18 cellular contexts compared by ENCODE assay signal in the genomic region with DNA sequence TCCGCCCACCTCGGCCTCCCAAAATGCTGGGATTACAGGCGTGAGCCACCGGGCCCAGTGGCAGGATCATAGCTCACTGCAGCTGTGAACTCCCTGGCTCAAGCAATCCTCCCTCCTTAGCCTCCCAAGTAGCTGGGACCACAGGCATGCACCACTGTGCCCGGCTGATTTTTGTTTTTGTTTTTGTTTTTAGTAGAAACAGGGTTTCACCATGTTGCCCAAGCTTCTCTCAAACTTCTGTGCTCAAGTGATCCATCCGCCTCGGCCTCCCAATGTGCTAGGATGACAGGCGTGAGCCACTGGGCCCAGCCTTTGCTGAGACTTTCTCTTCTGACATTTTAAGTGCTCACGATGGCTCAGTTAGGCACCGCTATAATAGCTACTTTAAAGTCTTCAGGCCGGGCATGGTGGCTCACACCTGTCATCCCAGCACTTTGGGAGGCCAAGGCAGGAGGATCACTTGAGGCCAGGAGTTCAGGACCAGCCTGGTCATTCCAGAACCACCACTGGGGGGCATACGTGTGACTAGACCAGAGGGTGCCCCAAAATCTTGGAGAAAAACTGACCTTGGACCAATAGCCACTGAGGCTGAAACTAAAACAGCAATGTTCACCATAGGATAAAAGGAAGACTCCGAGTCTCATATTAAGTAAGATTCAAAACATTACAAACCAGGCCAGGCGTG. TPM values are rescaled to one million over a fixed set of nuclear protein-coding genes. Genes with fewer than 3 reads are reported as not detected.
"Had no signal": no experiment of that assay in that cellular context is flagged by ENCODE, and none has a peak within 500 bp of the region (broad histone marks: within the 10 kb centered on the region; RNA-seq: fewer than 3 reads in every experiment).

No MANE protein-coding gene starts in this region.

- H3K27me3 ChIP-seq: body of pancreas, ovary had no signal

- H3K9me3 Mint-ChIP-seq: activated B cell treated with CpG ODN at 0.5 μM for 24 hours; activated CD4-positive, alpha-beta T cell treated with anti-CD3 and anti-CD28 coated beads, Interleukin-2, amount 10 ng/mL, durations not matched to agents 7 days and 5 days; activated T-helper 2 cell treated with anti-CD3 and anti-CD28 coated beads, Interferon-gamma antibody, Interleukin-2, Interleukin-4, amounts not matched to agents 10 μg/mL and 5 μg/mL and 100 μg/mL, durations not matched to agents 14 hours and 24 hours and 36 hours; stimulated activated memory B cell treated with anti-CD40 and anti-IgM and Interleukin-4, amounts not matched to agents 10 μg/mL and 1 μg/mL and 100 μg/mL, for 72 hours; T-helper 1 cell treated with Interleukin-12 subunit alpha and Interleukin-12 subunit beta and Interleukin-4 antibody, amounts not matched to agents 30 μg/mL and 1 μg/mL, for 36 hours had no signal

- H3K27ac ChIP-seq: body of pancreas, ovary, tibial artery had no signal

- H3K4me3 Mint-ChIP-seq: activated B cell treated with CpG ODN at 0.5 μM for 24 hours; activated CD4-positive, alpha-beta T cell treated with anti-CD3 and anti-CD28 coated beads, Interleukin-2, amount 10 ng/mL, durations not matched to agents 7 days and 5 days; nephron progenitor cell; stimulated activated memory B cell treated with anti-CD40 and anti-IgM and Interleukin-4, amounts not matched to agents 10 μg/mL and 1 μg/mL and 100 μg/mL, for 72 hours; T-helper 1 cell treated with Interleukin-12 subunit alpha and Interleukin-12 subunit beta and Interleukin-4 antibody, amounts not matched to agents 30 μg/mL and 1 μg/mL, for 36 hours had no signal

- FAIRE-seq: small intestine, TTC549 had no signal

- H3K36me3 ChIP-seq: ovary had no signal

- H3K27ac Mint-ChIP-seq: activated B cell treated with CpG ODN at 0.5 μM for 24 hours; activated CD4-positive, alpha-beta T cell treated with anti-CD3 and anti-CD28 coated beads, Interleukin-2, amount 10 ng/mL, durations not matched to agents 7 days and 5 days; activated T-helper 2 cell treated with anti-CD3 and anti-CD28 coated beads, Interferon-gamma antibody, Interleukin-2, Interleukin-4, amounts not matched to agents 10 μg/mL and 5 μg/mL and 100 μg/mL, durations not matched to agents 14 hours and 24 hours and 36 hours; nephron progenitor cell; stimulated activated memory B cell treated with anti-CD40 and anti-IgM and Interleukin-4, amounts not matched to agents 10 μg/mL and 1 μg/mL and 100 μg/mL, for 72 hours; T-helper 1 cell treated with Interleukin-12 subunit alpha and Interleukin-12 subunit beta and Interleukin-4 antibody, amounts not matched to agents 30 μg/mL and 1 μg/mL, for 36 hours had no signal

- H3K9me3 ChIP-seq: body of pancreas, ovary, tibial artery had no signal

- DNase-seq: activated B cell treated with CpG ODN at 0.5 μM for 24 hours; activated CD4-positive, alpha-beta T cell treated with anti-CD3 and anti-CD28 coated beads, Interleukin-2, amount 10 ng/mL, durations not matched to agents 7 days and 5 days; activated CD8-positive, alpha-beta memory T cell treated with anti-CD3 and anti-CD28 coated beads for 24 hours; activated naive CD4-positive, alpha-beta T cell treated with anti-CD3 and anti-CD28 coated beads, Interleukin-2, amount 50 U/mL, for 16 hours; activated T-cell treated with anti-CD3 and anti-CD28 coated beads for 4 hours; dermis blood vessel endothelial cell; erythroblast; mammary epithelial cell; nephron progenitor cell; retina; small intestine; tibial artery had no signal

- H3K4me3 ChIP-seq: body of pancreas, ovary, tibial artery had no signal

- ATAC-seq: body of pancreas had no signal

RNA-seq across cellular contexts. Expression of a gene that starts 3.1 kb away (rescaled TPM):
- total RNA-seq: activated B cell treated with CpG ODN at 0.5 μM for 24 hours; activated CD4-positive, alpha-beta T cell treated with anti-CD3 and anti-CD28 coated beads, Interleukin-2, amount 10 ng/mL, durations not matched to agents 7 days and 5 days; activated T-helper 2 cell treated with anti-CD3 and anti-CD28 coated beads, Interferon-gamma antibody, Interleukin-2, Interleukin-4, amounts not matched to agents 10 μg/mL and 5 μg/mL and 100 μg/mL, durations not matched to agents 14 hours and 24 hours and 36 hours had no signal
